Comparison of ENCODE assay signal across 31 cellular contexts in the genomic region with DNA sequence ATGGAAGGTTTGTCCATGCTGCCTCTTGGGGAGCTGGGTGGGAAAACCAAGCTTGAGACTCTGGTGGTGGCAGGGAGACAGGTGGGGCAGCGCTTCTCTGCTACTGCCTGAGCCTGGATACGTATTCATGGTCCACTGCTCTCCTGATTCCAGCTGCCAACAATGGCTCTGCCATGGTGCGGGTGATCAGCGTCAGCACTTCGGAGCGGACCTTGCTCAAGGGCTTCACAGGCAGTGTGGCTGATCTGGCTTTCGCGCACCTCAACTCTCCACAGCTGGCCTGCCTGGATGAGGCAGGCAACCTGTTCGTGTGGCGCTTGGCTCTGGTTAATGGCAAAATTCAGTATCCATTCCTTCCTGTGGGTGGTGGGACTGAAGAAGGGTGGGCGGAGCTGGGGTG. TPM values are rescaled to one million over a fixed set of nuclear protein-coding genes. Genes with fewer than 3 reads are reported as not detected.
"Had no signal": no experiment of that assay in that cellular context is flagged by ENCODE, and none has a peak within 500 bp of the region (broad histone marks: within the 10 kb centered on the region; RNA-seq: fewer than 3 reads in every experiment).

No MANE protein-coding gene starts in this region.

- ATAC-seq: activated CD4-positive, CD25-positive, alpha-beta regulatory T cell treated with anti-CD3 and anti-CD28 coated beads, Interleukin-2, amount 50 U/mL, for 24 hours; activated CD8-positive, alpha-beta memory T cell treated with anti-CD3 and anti-CD28 coated beads, Interleukin-2, amount 10 ng/mL, durations not matched to agents 7 days and 5 days; activated CD8-positive, alpha-beta T cell treated with anti-CD3 and anti-CD28 coated beads, Interleukin-2, amount 10 ng/mL, durations not matched to agents 7 days and 5 days; activated naive CD4-positive, alpha-beta T cell treated with anti-CD3 and anti-CD28 coated beads, Interleukin-2, amount 50 U/mL, for 72 hours; activated T-helper 17 cell treated with anti-CD3 and anti-CD28 coated beads, Interleukin-2, amount 50 U/mL, for 72 hours; esophagus mucosa; T-cell had no signal

- H3K9me3 ChIP-seq: ascending aorta, breast epithelium, colonic mucosa had no signal

- H3K4me3 ChIP-seq: ascending aorta, breast epithelium, cardiac muscle cell, colonic mucosa had no signal

- H3K27ac Mint-ChIP-seq: activated B cell treated with CpG ODN at 0.5 μM for 24 hours; activated CD4-positive, alpha-beta memory T cell treated with anti-CD3 and anti-CD28 coated beads for 36 hours; activated CD4-positive, alpha-beta T cell treated with anti-CD3 and anti-CD28 coated beads, Interleukin-2, amount 10 ng/mL, durations not matched to agents 24 days and 14 days; activated CD8-positive, alpha-beta memory T cell treated with anti-CD3 and anti-CD28 coated beads, Interleukin-2, amount 10 ng/mL, durations not matched to agents 7 days and 5 days; activated CD8-positive, alpha-beta T cell treated with anti-CD3 and anti-CD28 coated beads, Interleukin-2, amount 10 ng/mL, durations not matched to agents 7 days and 5 days; activated naive CD8-positive, alpha-beta T cell treated with anti-CD3 and anti-CD28 coated beads, Interleukin-2, amount 10 ng/mL, durations not matched to agents 7 days and 5 days; brain; T-cell had no signal

- H3K4me3 Mint-ChIP-seq: activated B cell treated with CpG ODN at 0.5 μM for 24 hours; activated CD4-positive, alpha-beta memory T cell treated with anti-CD3 and anti-CD28 coated beads for 36 hours; activated CD4-positive, alpha-beta T cell treated with anti-CD3 and anti-CD28 coated beads, Interleukin-2, amount 10 ng/mL, durations not matched to agents 24 days and 14 days; activated CD8-positive, alpha-beta memory T cell treated with anti-CD3 and anti-CD28 coated beads, Interleukin-2, amount 10 ng/mL, durations not matched to agents 7 days and 5 days; activated CD8-positive, alpha-beta T cell treated with anti-CD3 and anti-CD28 coated beads, Interleukin-2, amount 10 ng/mL, durations not matched to agents 7 days and 5 days; activated naive CD8-positive, alpha-beta T cell treated with anti-CD3 and anti-CD28 coated beads, Interleukin-2, amount 10 ng/mL, durations not matched to agents 7 days and 5 days; activated T-helper 17 cell treated with anti-CD3 and anti-CD28 coated beads, Interleukin-2, amount 50 U/mL, for 72 hours; T-cell; T-helper 1 cell treated with Interleukin-12 subunit alpha and Interleukin-12 subunit beta and Interleukin-4 antibody, amounts not matched to agents 30 μg/mL and 1 μg/mL, for 36 hours had no signal

- H3K27ac ChIP-seq: ascending aorta, breast epithelium, cardiac muscle cell, colonic mucosa, WERI-Rb-1 had no signal

- H3K27me3 ChIP-seq: ascending aorta, breast epithelium, cardiac muscle cell, colonic mucosa had no signal

- DNase-seq: activated B cell treated with CpG ODN at 0.5 μM for 24 hours; activated CD4-positive, alpha-beta memory T cell treated with anti-CD3 and anti-CD28 coated beads for 36 hours; activated CD4-positive, alpha-beta T cell treated with anti-CD3 and anti-CD28 coated beads, Interleukin-2, amount 10 ng/mL, durations not matched to agents 24 days and 14 days; activated CD8-positive, alpha-beta memory T cell treated with anti-CD3 and anti-CD28 coated beads, Interleukin-2, amount 10 ng/mL, durations not matched to agents 7 days and 5 days; activated CD8-positive, alpha-beta memory T cell treated with anti-CD3 and anti-CD28 coated beads, Interleukin-2, amount 50 U/mL, for 4 hours; activated CD8-positive, alpha-beta T cell treated with anti-CD3 and anti-CD28 coated beads, Interleukin-2, amount 10 ng/mL, durations not matched to agents 7 days and 5 days; activated effector memory CD4-positive, alpha-beta T cell treated with Interleukin-2 at 50 U/mL for 16 hours; activated gamma-delta T cell treated with Interleukin-2 at 50 U/mL for 16 hours; activated naive CD4-positive, alpha-beta T cell treated with Interleukin-2 at 50 U/mL for 16 hours; activated naive CD8-positive, alpha-beta T cell treated with anti-CD3 and anti-CD28 coated beads, Interleukin-2, amount 10 ng/mL, durations not matched to agents 7 days and 5 days; activated T-cell treated with anti-CD3 and anti-CD28 coated beads, Interleukin-2, amount 50 U/mL, for 1 hour; central memory CD4-positive, alpha-beta T cell; cerebellar nuclear complex; colonic mucosa; effector CD8-positive, alpha-beta T cell; foreskin fibroblast; head of caudate nucleus; SW 1271; T-cell; T1000; WERI-Rb-1 had no signal

- H3K9me3 Mint-ChIP-seq: activated B cell treated with CpG ODN at 0.5 μM for 24 hours; activated CD4-positive, alpha-beta memory T cell treated with anti-CD3 and anti-CD28 coated beads for 36 hours; activated CD4-positive, alpha-beta T cell treated with anti-CD3 and anti-CD28 coated beads, Interleukin-2, amount 10 ng/mL, durations not matched to agents 24 days and 14 days; activated naive CD4-positive, alpha-beta T cell treated with anti-CD3 and anti-CD28 coated beads, Interleukin-2, amount 50 U/mL, for 72 hours; activated naive CD8-positive, alpha-beta T cell treated with anti-CD3 and anti-CD28 coated beads, Interleukin-2, amount 10 ng/mL, durations not matched to agents 7 days and 5 days; activated T-helper 17 cell treated with anti-CD3 and anti-CD28 coated beads, Interleukin-2, amount 50 U/mL, for 72 hours; brain; T-cell; T-helper 1 cell treated with Interleukin-12 subunit alpha and Interleukin-12 subunit beta and Interleukin-4 antibody, amounts not matched to agents 30 μg/mL and 1 μg/mL, for 36 hours had no signal

- H3K27me3 Mint-ChIP-seq: activated B cell treated with CpG ODN at 0.5 μM for 24 hours; activated CD4-positive, alpha-beta memory T cell treated with anti-CD3 and anti-CD28 coated beads for 36 hours; activated CD4-positive, alpha-beta T cell treated with anti-CD3 and anti-CD28 coated beads, Interleukin-2, amount 10 ng/mL, durations not matched to agents 24 days and 14 days; activated CD8-positive, alpha-beta memory T cell treated with anti-CD3 and anti-CD28 coated beads, Interleukin-2, amount 10 ng/mL, durations not matched to agents 7 days and 5 days; activated naive CD8-positive, alpha-beta T cell treated with anti-CD3 and anti-CD28 coated beads, Interleukin-2, amount 10 ng/mL, durations not matched to agents 7 days and 5 days; activated T-helper 17 cell treated with anti-CD3 and anti-CD28 coated beads, Interleukin-2, amount 50 U/mL, for 72 hours; T-cell had no signal

RNA-seq across cellular contexts. Expression of a gene that starts 7.6 kb away (rescaled TPM):
- total RNA-seq: ascending aorta, esophagus mucosa, frontal cortex had no signal
